6 cellular contexts compared by ENCODE assay signal in the genomic region with DNA sequence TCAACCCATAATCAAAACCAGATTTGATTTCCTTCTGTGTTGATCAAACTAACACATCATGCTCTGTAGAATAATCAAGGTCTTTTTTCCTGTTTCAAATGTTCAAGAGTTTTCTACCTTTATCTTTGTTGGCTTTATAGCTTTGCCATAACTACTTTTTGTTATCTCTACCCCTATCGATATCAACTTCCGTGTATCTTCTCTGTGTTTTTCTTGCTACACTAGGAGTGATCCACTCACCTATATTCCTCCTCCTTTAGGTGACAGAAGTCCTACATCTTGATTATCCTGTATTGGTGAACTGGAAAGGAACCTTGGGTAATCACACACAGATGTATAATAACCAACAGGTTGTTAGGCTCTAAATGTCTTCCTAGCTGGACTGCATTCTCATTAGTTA.
"Had no signal": no experiment of that assay in that cellular context is flagged by ENCODE, and none has a peak within 500 bp of the region (broad histone marks: within the 10 kb centered on the region; RNA-seq: fewer than 3 reads in every experiment).

No MANE protein-coding gene starts in this region.

- H3K9ac ChIP-seq: GM23248 had no signal

- H3K4me1 ChIP-seq: HAP-1 had no signal

- H3K9me3 ChIP-seq: HAP-1 had no signal

- ATAC-seq: HCT116 had no signal

- H2AFZ ChIP-seq: GM23248 had no signal

- DNase-seq: GM23248, GOT3, H7, KBM-7 had no signal

- H3K4me3 ChIP-seq: GM23248, HAP-1 had no signal

- H3K36me3 ChIP-seq: HAP-1 had no signal

- H3K27ac ChIP-seq: GM23248 had no signal
